Comparison of ENCODE assay signal across 1 cellular context in the genomic region with DNA sequence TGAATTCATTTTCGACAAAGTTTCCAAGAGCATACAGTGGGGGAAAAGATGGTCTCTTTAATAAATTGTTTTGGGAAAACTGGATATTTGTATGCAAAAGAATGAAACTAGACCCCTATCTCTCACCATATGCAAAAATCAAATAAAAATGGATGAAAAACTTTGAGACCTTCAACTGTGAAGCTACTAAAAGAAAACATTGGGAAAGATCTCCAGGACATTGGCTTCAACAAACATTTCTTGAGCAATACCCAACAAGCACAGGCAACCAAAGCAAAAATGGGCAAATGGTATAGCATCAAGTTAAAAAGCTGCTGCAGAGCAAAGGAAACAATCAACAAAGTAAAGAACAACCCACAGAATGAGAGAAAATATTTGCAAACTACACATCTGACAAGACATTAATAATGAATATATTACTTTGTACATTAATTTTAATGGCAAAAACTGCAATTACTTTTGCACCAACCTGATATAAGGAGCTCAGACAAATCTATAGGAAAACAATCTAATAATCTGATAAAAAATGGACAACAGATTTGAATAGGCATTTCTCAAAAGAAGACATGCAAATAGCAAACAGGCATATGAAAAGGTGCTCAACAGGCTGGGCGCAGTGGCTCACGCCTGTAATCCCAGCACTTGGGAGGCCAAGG.
A peak's percentile ranks its signal among the peaks of the same experiment; 100 is the strongest.
TF ChIP-seq lines count a peak whose summit lies in the region.

No MANE protein-coding gene starts in this region.

TF ChIP-seq in HepG2, 621 proteins besides CTCF, POLR2A, EP300 and RAD21 (continued from another document and continues in another):
- TF ChIP-seq SAP130 (CRISPR knock-in tag; IDR thresholded peaks at IDR 0.05; ENCODE audit: low read depth) (no peak), ZNF33A (CRISPR knock-in tag; IDR thresholded peaks at IDR 0.05; ENCODE audit: borderline replicate concordance) (no peak; the same call in 1 of the 2 replicates), PITX1 (CRISPR knock-in tag; IDR thresholded peaks at IDR 0.05) (no peak), RAD51 (IDR thresholded peaks at IDR 0.05; ENCODE audit: borderline replicate concordance) (no peak), ZFP36 (IDR thresholded peaks at IDR 0.05; ENCODE audit: borderline replicate concordance, low read depth, low read length, partially characterized antibody) (no peak), ZFP41 (CRISPR knock-in tag; IDR thresholded peaks at IDR 0.05; ENCODE audit: borderline replicate concordance) (no peak), FOXM1 (CRISPR knock-in tag; IDR thresholded peaks at IDR 0.05) (no peak), RFXANK (CRISPR knock-in tag; IDR thresholded peaks at IDR 0.05) (no peak), NR3C1 (CRISPR knock-in tag; IDR thresholded peaks at IDR 0.05) (no peak), KLF16 (CRISPR knock-in tag; IDR thresholded peaks at IDR 0.05) (0 out of 4 replicates have a peak, but pooled peaks of 1 of the 2 experiments have one; percentile 29), ZNF670 (CRISPR knock-in tag; IDR thresholded peaks at IDR 0.05; ENCODE audit: borderline replicate concordance) (0 out of 2 replicates have a peak, but pooled peaks have one; percentile 20), TCF7 (IDR thresholded peaks at IDR 0.05; ENCODE audit: low read depth) (no peak), CREB1 (IDR thresholded peaks at IDR 0.05) (no peak), CREB1 (CRISPR knock-in tag; IDR thresholded peaks at IDR 0.05) (0 out of 2 replicates have a peak, but pooled peaks have one; percentile 16), MATR3 (CRISPR knock-in tag; IDR thresholded peaks at IDR 0.05) (no peak), HNF4G (IDR thresholded peaks at IDR 0.05; ENCODE audit: borderline replicate concordance, low read depth, low read length) (no peak), HNF4G (CRISPR knock-in tag; IDR thresholded peaks at IDR 0.05; ENCODE audit: borderline replicate concordance, low read depth) (no peak)
- TF ChIP-seq, protein P1, sequence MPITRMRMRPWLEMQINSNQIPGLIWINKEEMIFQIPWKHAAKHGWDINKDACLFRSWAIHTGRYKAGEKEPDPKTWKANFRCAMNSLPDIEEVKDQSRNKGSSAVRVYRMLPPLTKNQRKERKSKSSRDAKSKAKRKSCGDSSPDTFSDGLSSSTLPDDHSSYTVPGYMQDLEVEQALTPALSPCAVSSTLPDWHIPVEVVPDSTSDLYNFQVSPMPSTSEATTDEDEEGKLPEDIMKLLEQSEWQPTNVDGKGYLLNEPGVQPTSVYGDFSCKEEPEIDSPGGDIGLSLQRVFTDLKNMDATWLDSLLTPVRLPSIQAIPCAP (CRISPR knock-in tag; IDR thresholded peaks at IDR 0.05; ENCODE audit: low read depth): no peak
- TF ChIP-seq, protein P2, sequence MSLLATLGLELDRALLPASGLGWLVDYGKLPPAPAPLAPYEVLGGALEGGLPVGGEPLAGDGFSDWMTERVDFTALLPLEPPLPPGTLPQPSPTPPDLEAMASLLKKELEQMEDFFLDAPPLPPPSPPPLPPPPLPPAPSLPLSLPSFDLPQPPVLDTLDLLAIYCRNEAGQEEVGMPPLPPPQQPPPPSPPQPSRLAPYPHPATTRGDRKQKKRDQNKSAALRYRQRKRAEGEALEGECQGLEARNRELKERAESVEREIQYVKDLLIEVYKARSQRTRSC (CRISPR knock-in tag; IDR thresholded peaks at IDR 0.05; ENCODE audit: low read depth): no peak
- TF ChIP-seq, protein P3, sequence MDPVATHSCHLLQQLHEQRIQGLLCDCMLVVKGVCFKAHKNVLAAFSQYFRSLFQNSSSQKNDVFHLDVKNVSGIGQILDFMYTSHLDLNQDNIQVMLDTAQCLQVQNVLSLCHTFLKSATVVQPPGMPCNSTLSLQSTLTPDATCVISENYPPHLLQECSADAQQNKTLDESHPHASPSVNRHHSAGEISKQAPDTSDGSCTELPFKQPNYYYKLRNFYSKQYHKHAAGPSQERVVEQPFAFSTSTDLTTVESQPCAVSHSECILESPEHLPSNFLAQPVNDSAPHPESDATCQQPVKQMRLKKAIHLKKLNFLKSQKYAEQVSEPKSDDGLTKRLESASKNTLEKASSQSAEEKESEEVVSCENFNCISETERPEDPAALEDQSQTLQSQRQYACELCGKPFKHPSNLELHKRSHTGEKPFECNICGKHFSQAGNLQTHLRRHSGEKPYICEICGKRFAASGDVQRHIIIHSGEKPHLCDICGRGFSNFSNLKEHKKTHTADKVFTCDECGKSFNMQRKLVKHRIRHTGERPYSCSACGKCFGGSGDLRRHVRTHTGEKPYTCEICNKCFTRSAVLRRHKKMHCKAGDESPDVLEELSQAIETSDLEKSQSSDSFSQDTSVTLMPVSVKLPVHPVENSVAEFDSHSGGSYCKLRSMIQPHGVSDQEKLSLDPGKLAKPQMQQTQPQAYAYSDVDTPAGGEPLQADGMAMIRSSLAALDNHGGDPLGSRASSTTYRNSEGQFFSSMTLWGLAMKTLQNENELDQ (CRISPR knock-in tag; IDR thresholded peaks at IDR 0.05; ENCODE audit: borderline replicate concordance): no peak
- TF ChIP-seq, protein P4, sequence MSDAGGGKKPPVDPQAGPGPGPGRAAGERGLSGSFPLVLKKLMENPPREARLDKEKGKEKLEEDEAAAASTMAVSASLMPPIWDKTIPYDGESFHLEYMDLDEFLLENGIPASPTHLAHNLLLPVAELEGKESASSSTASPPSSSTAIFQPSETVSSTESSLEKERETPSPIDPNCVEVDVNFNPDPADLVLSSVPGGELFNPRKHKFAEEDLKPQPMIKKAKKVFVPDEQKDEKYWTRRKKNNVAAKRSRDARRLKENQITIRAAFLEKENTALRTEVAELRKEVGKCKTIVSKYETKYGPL (CRISPR knock-in tag; IDR thresholded peaks at IDR 0.05): no peak
- TF ChIP-seq, protein P5, sequence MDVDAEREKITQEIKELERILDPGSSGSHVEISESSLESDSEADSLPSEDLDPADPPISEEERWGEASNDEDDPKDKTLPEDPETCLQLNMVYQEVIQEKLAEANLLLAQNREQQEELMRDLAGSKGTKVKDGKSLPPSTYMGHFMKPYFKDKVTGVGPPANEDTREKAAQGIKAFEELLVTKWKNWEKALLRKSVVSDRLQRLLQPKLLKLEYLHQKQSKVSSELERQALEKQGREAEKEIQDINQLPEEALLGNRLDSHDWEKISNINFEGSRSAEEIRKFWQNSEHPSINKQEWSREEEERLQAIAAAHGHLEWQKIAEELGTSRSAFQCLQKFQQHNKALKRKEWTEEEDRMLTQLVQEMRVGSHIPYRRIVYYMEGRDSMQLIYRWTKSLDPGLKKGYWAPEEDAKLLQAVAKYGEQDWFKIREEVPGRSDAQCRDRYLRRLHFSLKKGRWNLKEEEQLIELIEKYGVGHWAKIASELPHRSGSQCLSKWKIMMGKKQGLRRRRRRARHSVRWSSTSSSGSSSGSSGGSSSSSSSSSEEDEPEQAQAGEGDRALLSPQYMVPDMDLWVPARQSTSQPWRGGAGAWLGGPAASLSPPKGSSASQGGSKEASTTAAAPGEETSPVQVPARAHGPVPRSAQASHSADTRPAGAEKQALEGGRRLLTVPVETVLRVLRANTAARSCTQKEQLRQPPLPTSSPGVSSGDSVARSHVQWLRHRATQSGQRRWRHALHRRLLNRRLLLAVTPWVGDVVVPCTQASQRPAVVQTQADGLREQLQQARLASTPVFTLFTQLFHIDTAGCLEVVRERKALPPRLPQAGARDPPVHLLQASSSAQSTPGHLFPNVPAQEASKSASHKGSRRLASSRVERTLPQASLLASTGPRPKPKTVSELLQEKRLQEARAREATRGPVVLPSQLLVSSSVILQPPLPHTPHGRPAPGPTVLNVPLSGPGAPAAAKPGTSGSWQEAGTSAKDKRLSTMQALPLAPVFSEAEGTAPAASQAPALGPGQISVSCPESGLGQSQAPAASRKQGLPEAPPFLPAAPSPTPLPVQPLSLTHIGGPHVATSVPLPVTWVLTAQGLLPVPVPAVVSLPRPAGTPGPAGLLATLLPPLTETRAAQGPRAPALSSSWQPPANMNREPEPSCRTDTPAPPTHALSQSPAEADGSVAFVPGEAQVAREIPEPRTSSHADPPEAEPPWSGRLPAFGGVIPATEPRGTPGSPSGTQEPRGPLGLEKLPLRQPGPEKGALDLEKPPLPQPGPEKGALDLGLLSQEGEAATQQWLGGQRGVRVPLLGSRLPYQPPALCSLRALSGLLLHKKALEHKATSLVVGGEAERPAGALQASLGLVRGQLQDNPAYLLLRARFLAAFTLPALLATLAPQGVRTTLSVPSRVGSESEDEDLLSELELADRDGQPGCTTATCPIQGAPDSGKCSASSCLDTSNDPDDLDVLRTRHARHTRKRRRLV (CRISPR knock-in tag; IDR thresholded peaks at IDR 0.05): no peak
- TF ChIP-seq, protein P6, sequence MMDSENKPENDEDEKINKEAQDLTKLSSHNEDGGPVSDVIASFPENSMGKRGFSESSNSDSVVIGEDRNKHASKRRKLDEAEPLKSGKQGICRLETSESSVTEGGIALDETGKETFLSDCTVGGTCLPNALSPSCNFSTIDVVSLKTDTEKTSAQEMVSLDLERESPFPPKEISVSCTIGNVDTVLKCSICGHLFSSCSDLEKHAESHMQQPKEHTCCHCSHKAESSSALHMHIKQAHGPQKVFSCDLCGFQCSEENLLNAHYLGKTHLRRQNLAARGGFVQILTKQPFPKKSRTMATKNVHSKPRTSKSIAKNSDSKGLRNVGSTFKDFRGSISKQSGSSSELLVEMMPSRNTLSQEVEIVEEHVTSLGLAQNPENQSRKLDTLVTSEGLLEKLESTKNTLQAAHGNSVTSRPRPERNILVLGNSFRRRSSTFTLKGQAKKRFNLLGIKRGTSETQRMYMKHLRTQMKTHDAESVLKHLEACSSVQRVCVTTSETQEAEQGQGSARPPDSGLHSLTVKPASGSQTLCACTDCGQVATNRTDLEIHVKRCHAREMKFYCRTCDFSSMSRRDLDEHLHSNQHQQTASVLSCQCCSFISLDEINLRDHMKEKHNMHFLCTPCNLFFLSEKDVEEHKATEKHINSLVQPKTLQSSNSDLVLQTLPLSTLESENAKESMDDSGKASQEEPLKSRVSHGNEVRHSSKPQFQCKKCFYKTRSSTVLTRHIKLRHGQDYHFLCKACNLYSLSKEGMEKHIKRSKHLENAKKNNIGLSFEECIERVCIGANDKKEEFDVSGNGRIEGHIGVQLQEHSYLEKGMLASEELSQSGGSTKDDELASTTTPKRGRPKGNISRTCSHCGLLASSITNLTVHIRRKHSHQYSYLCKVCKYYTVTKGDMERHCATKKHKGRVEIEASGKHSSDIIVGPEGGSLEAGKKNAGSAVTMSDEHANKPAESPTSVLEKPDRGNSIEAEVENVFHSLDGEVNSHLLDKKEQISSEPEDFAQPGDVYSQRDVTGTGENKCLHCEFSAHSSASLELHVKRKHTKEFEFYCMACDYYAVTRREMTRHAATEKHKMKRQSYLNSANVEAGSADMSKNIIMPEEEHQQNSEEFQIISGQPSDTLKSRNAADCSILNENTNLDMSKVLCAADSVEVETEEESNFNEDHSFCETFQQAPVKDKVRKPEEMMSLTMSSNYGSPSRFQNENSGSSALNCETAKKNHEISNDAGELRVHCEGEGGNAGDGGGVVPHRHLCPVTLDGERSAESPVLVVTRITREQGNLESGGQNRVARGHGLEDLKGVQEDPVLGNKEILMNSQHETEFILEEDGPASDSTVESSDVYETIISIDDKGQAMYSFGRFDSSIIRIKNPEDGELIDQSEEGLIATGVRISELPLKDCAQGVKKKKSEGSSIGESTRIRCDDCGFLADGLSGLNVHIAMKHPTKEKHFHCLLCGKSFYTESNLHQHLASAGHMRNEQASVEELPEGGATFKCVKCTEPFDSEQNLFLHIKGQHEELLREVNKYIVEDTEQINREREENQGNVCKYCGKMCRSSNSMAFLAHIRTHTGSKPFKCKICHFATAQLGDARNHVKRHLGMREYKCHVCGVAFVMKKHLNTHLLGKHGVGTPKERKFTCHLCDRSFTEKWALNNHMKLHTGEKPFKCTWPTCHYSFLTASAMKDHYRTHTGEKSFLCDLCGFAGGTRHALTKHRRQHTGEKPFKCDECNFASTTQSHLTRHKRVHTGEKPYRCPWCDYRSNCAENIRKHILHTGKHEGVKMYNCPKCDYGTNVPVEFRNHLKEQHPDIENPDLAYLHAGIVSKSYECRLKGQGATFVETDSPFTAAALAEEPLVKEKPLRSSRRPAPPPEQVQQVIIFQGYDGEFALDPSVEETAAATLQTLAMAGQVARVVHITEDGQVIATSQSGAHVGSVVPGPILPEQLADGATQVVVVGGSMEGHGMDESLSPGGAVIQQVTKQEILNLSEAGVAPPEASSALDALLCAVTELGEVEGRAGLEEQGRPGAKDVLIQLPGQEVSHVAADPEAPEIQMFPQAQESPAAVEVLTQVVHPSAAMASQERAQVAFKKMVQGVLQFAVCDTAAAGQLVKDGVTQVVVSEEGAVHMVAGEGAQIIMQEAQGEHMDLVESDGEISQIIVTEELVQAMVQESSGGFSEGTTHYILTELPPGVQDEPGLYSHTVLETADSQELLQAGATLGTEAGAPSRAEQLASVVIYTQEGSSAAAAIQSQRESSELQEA (CRISPR knock-in tag; IDR thresholded peaks at IDR 0.05; ENCODE audit: not compliant biosample characterization): no peak
- TF ChIP-seq, protein P7, sequence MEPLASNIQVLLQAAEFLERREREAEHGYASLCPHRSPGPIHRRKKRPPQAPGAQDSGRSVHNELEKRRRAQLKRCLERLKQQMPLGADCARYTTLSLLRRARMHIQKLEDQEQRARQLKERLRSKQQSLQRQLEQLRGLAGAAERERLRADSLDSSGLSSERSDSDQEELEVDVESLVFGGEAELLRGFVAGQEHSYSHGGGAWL (CRISPR knock-in tag; IDR thresholded peaks at IDR 0.05): no peak
- TF ChIP-seq, protein P8, sequence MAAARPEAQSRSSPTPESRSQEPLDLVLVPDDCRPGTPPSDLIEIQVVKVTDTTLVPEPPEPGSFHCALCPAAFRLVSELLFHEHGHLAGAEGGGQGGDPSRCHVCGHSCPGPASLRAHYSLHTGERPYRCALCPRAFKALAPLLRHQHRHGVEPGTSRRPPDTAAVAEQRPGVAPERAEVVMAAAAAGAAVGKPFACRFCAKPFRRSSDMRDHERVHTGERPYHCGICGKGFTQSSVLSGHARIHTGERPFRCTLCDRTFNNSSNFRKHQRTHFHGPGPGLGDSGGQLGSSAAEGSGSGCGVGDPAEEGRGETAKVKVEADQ (CRISPR knock-in tag; IDR thresholded peaks at IDR 0.05; ENCODE audit: borderline replicate concordance): no peak
